In the genomic region with DNA sequence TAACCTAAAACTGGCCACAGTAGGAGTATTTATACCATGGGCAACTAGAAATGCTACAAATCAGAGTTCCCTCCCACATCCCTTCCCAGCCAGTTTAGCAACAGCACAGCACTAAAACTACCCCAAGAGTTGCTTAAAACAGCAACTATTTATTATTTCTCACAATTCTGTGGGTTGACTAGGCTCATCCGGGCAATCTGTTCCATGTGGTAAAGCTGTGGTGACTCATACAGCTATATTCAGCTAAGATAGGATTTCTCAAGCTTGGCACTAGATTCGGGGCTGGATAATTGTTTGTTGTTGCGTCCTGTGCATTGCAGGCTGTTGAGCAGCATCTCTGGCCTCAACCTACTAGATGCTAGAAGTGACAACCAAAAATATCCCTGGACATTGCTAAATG, we compare ENCODE assay signal across 9 cellular contexts. TPM values are rescaled to one million over a fixed set of nuclear protein-coding genes. Genes with fewer than 3 reads are reported as not detected.
A peak's percentile ranks its signal among the peaks of the same experiment; 100 is the strongest.
DNase-seq lines count a peak whose midpoint lies in the region; ATAC-seq lines count a peak whose summit lies in the region.
"Had no signal": no experiment of that assay in that cellular context is flagged by ENCODE, and none has a peak within 500 bp of the region (broad histone marks: within the 10 kb centered on the region; RNA-seq: fewer than 3 reads in every experiment).

No MANE protein-coding gene starts in this region.

- H3K27ac Mint-ChIP-seq in T-helper 17 cell: peak overlapping the region; percentile 87

- peak; percentile 65 for DNase-seq in activated effector memory CD4-positive, alpha-beta T cell treated with anti-CD3 and anti-CD28 coated beads, Interleukin-2, amount 50 U/mL, for 16 hours
- no peak for DNase-seq in activated effector memory CD4-positive, alpha-beta T cell treated with Interleukin-2 at 50 U/mL for 16 hours
- DNase-seq in T-helper 17 cell: no peak
- DNase-seq in fibroblast of peridontal ligament (ENCODE audit: extremely low read depth): peak; percentile 98
- peak; percentile 68 for DNase-seq in superior temporal gyrus (ENCODE audit: extremely low spot score)
- DNase-seq in globus pallidus (ENCODE audit: low spot score): no peak

- H3K36me3 Mint-ChIP-seq in T-helper 17 cell (ENCODE audit: low read depth): no peaks in the 10 kb centered on the region

- H3K27me3 Mint-ChIP-seq in T-helper 17 cell: no peaks in the 10 kb centered on the region

- H3K4me1 Mint-ChIP-seq in T-helper 17 cell: peaks cover 38% of the 10 kb centered on the region

- no peaks in the 10 kb centered on the region for H3K9me3 ChIP-seq in T-helper 17 cell (ENCODE audit: control insufficient read depth, low read length, poor library complexity, severe bottlenecking)
- H3K9me3 ChIP-seq: SJCRH30 had no signal

- ATAC-seq in T-helper 17 cell: peak; percentile 20
- ATAC-seq in GM18519 (IDR thresholded peaks at IDR 0.05; ENCODE audit: low FRiP score, unreplicated experiment): no peak
- ATAC-seq in GM19452 (IDR thresholded peaks at IDR 0.05; ENCODE audit: unreplicated experiment): no peak

- peak overlapping the region; percentile 52 for H3K4me3 Mint-ChIP-seq in T-helper 17 cell

RNA-seq across cellular contexts. Expression of a gene that starts 8.6 kb away (rescaled TPM):
- 100 to 1,000 TPM; 172 to 197 TPM for total RNA-seq in T-helper 17 cell

Comparison
In these comparisons a context has a peak if more than half of its experiments do, and no peak if none do; other contexts are left out.
1. DNase-seq: peak in activated effector memory CD4-positive, alpha-beta T cell treated with anti-CD3 and anti-CD28 coated beads, Interleukin-2, amount 50 U/mL, for 16 hours (single experiment), fibroblast of peridontal ligament (single experiment) and superior temporal gyrus (single experiment); none in activated effector memory CD4-positive, alpha-beta T cell treated with Interleukin-2 at 50 U/mL for 16 hours (single experiment), T-helper 17 cell (0 of 3) and globus pallidus (single experiment).